22 cellular contexts compared by ENCODE assay signal in genomic region chr5:57532513-57533497, GRCh38. TPM values are rescaled to one million over a fixed set of nuclear protein-coding genes. Genes with fewer than 3 reads are reported as not detected.
DNase-seq lines count a peak whose midpoint lies in the region; ATAC-seq, FAIRE-seq and TF ChIP-seq lines count a peak whose summit lies in the region.
"Had no signal": no experiment of that assay in that cellular context is flagged by ENCODE, and none has a peak within 500 bp of the region (broad histone marks: within the 10 kb centered on the region; RNA-seq: fewer than 3 reads in every experiment).

No MANE protein-coding gene starts in this region.

- H4K20me1 ChIP-seq in Karpas-422 (ENCODE audit: insufficient read depth, low read depth, low read length) (no peaks in the 10 kb centered on the region), hepatocyte (ENCODE audit: insufficient read depth, poor library complexity, severe bottlenecking) (no peaks in the 10 kb centered on the region)

- H3K4me3 Mint-ChIP-seq in activated T-cell treated with anti-CD3 and anti-CD28 coated beads, Interleukin-2, amount 50 U/mL, for 72 hours: no peak overlapping the region
- H3K4me3 Mint-ChIP-seq: activated CD8-positive, alpha-beta T cell treated with anti-CD3 and anti-CD28 coated beads, Interleukin-2, amount 10 ng/mL, durations not matched to agents 7 days and 5 days; CD8-positive, alpha-beta memory T cell had no signal

- H3K4me1 ChIP-seq in adipocyte (ENCODE audit: control insufficient read depth, insufficient read depth, low read length) (peaks cover 8% of the 10 kb centered on the region), foreskin keratinocyte (peaks cover 3% of the 10 kb centered on the region), Karpas-422 (ENCODE audit: low read length) (no peaks in the 10 kb centered on the region), hepatocyte (ENCODE audit: insufficient read depth) (no peaks in the 10 kb centered on the region)

- H3K4me1 Mint-ChIP-seq in activated T-cell treated with anti-CD3 and anti-CD28 coated beads, Interleukin-2, amount 50 U/mL, for 72 hours (ENCODE audit: low read depth): peaks cover 4% of the 10 kb centered on the region
- H3K4me1 Mint-ChIP-seq: CD8-positive, alpha-beta memory T cell had no signal

- H3K79me2 ChIP-seq in Karpas-422 (ENCODE audit: low read length) (no peaks in the 10 kb centered on the region), hepatocyte (no peaks in the 10 kb centered on the region)

- no peaks in the 10 kb centered on the region for H3K9me2 ChIP-seq in Karpas-422 (replicated peaks; ENCODE audit: insufficient read depth, low read length)
- no peaks in the 10 kb centered on the region for H3K9me2 ChIP-seq in hepatocyte (replicated peaks; ENCODE audit: insufficient read depth)

- no peak overlapping the region for H3K27ac Mint-ChIP-seq in activated T-cell treated with anti-CD3 and anti-CD28 coated beads, Interleukin-2, amount 50 U/mL, for 72 hours
- H3K27ac Mint-ChIP-seq: activated CD8-positive, alpha-beta T cell treated with anti-CD3 and anti-CD28 coated beads, Interleukin-2, amount 10 ng/mL, durations not matched to agents 7 days and 5 days; CD8-positive, alpha-beta memory T cell had no signal

- H3K4me3 ChIP-seq in adipocyte (ENCODE audit: low read length) (no peak overlapping the region), Karpas-422 (ENCODE audit: low read length) (no peak overlapping the region), hepatocyte (no peak overlapping the region)
- H3K4me3 ChIP-seq: stomach had no signal

- H3K36me3 ChIP-seq in adipocyte (ENCODE audit: control insufficient read depth, insufficient read depth, low read length, severe bottlenecking) (no peaks in the 10 kb centered on the region), Karpas-422 (ENCODE audit: insufficient read depth, low read length) (no peaks in the 10 kb centered on the region), hepatocyte (replicated peaks; ENCODE audit: insufficient read depth, low read depth) (no peaks in the 10 kb centered on the region)
- H3K36me3 ChIP-seq: stomach had no signal

- H3K27me3 ChIP-seq in adipocyte (replicated peaks; ENCODE audit: control insufficient read depth, insufficient read depth, low read length) (no peaks in the 10 kb centered on the region), foreskin keratinocyte (peaks cover 6% of the 10 kb centered on the region), Karpas-422 (ENCODE audit: low read length) (no peaks in the 10 kb centered on the region; the same call in 1 of the 2 replicates), hepatocyte (no peaks in the 10 kb centered on the region)
- H3K27me3 ChIP-seq: stomach had no signal

- peaks cover 28% of the 10 kb centered on the region for H3K27me3 Mint-ChIP-seq in activated T-cell treated with anti-CD3 and anti-CD28 coated beads, Interleukin-2, amount 50 U/mL, for 72 hours (ENCODE audit: low read depth)

- WGBS in hepatocyte (ENCODE audit: low lambda C conversion rate, missing lambda C conversion rate): 65% methylated on average over 4 of the region's 4 CpGs

- no peak overlapping the region for H3K9ac ChIP-seq in adipocyte (ENCODE audit: low read length)
- H3K9ac ChIP-seq in Karpas-422 (ENCODE audit: low read length): no peak overlapping the region

- TF ChIP-seq CTCF in foreskin keratinocyte (conservative IDR thresholded peaks at IDR 0.05): no peak
- TF ChIP-seq CTCF in hepatocyte (IDR thresholded peaks at IDR 0.05; ENCODE audit: poor library complexity): no peak

- peak; percentile 91 for ATAC-seq in foreskin keratinocyte
- no peak for ATAC-seq in activated T-cell treated with anti-CD3 and anti-CD28 coated beads, Interleukin-2, amount 50 U/mL, for 72 hours (replicated peaks in 1 of 2)
- ATAC-seq: activated CD8-positive, alpha-beta T cell treated with anti-CD3 and anti-CD28 coated beads, Interleukin-2, amount 10 ng/mL, durations not matched to agents 7 days and 5 days; sciatic nerve had no signal

- H3K4me2 ChIP-seq in Karpas-422 (ENCODE audit: low read depth, low read length, poor library complexity, severe bottlenecking): no peak overlapping the region
- H3K4me2 ChIP-seq in hepatocyte: no peak overlapping the region

- no peak for FAIRE-seq in urothelium cell line (lab: Jason Lieb, UNC)
- FAIRE-seq: H1 had no signal

- DNase-seq in NCI-H82 (lab: John Stamatoyannopoulos, UW) (peak; percentile 3), NCI-H82 treated with DMSO at 0.1 percent for 48 hours (lab: John Stamatoyannopoulos, UW; ENCODE audit: unreplicated experiment) (no peak), adipocyte (ENCODE audit: low read depth) (peak; percentile 61), foreskin keratinocyte (peak in 1 of 2 donors; percentile 48), urothelium cell line (ENCODE audit: low spot score) (peak; percentile 39), Karpas-422 (no peak), hepatocyte (ENCODE audit: low spot score) (no peak)
- DNase-seq in activated T-cell treated with anti-CD3 and anti-CD28 coated beads, Interleukin-2, amount 50 U/mL, for 72 hours: no peak
- DNase-seq: activated CD8-positive, alpha-beta T cell treated with anti-CD3 and anti-CD28 coated beads, Interleukin-2, amount 10 ng/mL, durations not matched to agents 7 days and 5 days; activated effector memory CD4-positive, alpha-beta T cell treated with anti-CD3 and anti-CD28 coated beads, Interleukin-2, amount 50 U/mL, for 16 hours; CD8-positive, alpha-beta memory T cell; GF-D8; hippocampal formation; NCI-H2029; NCI-H526; Right ventricle myocardium superior; stomach had no signal

- no peaks in the 10 kb centered on the region for H3K9me3 Mint-ChIP-seq in activated T-cell treated with anti-CD3 and anti-CD28 coated beads, Interleukin-2, amount 50 U/mL, for 72 hours
- H3K9me3 Mint-ChIP-seq: CD8-positive, alpha-beta memory T cell had no signal

- H3K27ac ChIP-seq in foreskin keratinocyte (no peak overlapping the region), Karpas-422 (ENCODE audit: low read length) (no peak overlapping the region), hepatocyte (no peak overlapping the region)
- H3K27ac ChIP-seq: 22Rv1, stomach had no signal

- H3K9me3 ChIP-seq in adipocyte (ENCODE audit: control insufficient read depth, low read length): no peaks in the 10 kb centered on the region
- no peaks in the 10 kb centered on the region for H3K9me3 ChIP-seq in Karpas-422 (ENCODE audit: low read length)
- no peaks in the 10 kb centered on the region for H3K9me3 ChIP-seq in hepatocyte (ENCODE audit: low read depth)
- H3K9me3 ChIP-seq: stomach had no signal

- H2AFZ ChIP-seq in Karpas-422 (ENCODE audit: low read length) (no peak overlapping the region), hepatocyte (no peak overlapping the region)

- H3K36me3 Mint-ChIP-seq in activated T-cell treated with anti-CD3 and anti-CD28 coated beads, Interleukin-2, amount 50 U/mL, for 72 hours (ENCODE audit: insufficient read depth in 2 of 2): no peaks in the 10 kb centered on the region
- H3K36me3 Mint-ChIP-seq: CD8-positive, alpha-beta memory T cell had no signal

RNA-seq across cellular contexts. Expression of gene ACTBL2, which starts 50.2 kb away (rescaled TPM):
- 0.04 TPM in 1 of 2 replicates, not detected in the other for total RNA-seq in foreskin keratinocyte
- not detected in 2 replicates for polyA plus RNA-seq in foreskin keratinocyte
- total RNA-seq in activated T-cell treated with anti-CD3 and anti-CD28 coated beads, Interleukin-2, amount 50 U/mL, for 72 hours: not detected
- not detected in 2 replicates for total RNA-seq in Karpas-422 (2014; rRNA removed; shearing (Covaris generic); ENCODE audit: low replicate concordance)
- total RNA-seq in hepatocyte: 0.16 and 0.83 TPM in 2 replicates
- 0.17 TPM in 1 of 2 replicates, not detected in the other for polyA plus RNA-seq in hepatocyte
- total RNA-seq: activated CD8-positive, alpha-beta T cell treated with anti-CD3 and anti-CD28 coated beads, Interleukin-2, amount 10 ng/mL, durations not matched to agents 7 days and 5 days; CD8-positive, alpha-beta memory T cell; H1; liver; Right ventricle myocardium superior; sciatic nerve; stomach had no signal
- polyA plus RNA-seq: CD8-positive, alpha-beta memory T cell; H1; liver; neural cell had no signal

Comparison
In these comparisons a context has a peak if more than half of its experiments do, and no peak if none do; other contexts are left out.
1. DNase-seq: peak in NCI-H82 (single experiment), adipocyte (single experiment) and urothelium cell line (single experiment); none in NCI-H82 treated with DMSO at 0.1 percent for 48 hours (single experiment), activated T-cell treated with anti-CD3 and anti-CD28 coated beads, Interleukin-2, amount 50 U/mL, for 72 hours (0 of 2), Karpas-422 (single experiment) and hepatocyte (single experiment).